ENCODE assay signal across 8 cellular contexts in genomic region chr17:76726231-76726765, GRCh38. TPM values are rescaled to one million over a fixed set of nuclear protein-coding genes. Genes with fewer than 3 reads are reported as not detected.
DNase-seq lines count a peak whose midpoint lies in the region; ATAC-seq and TF ChIP-seq lines count a peak whose summit lies in the region.

JMJD6 (minus strand) TSS chr17:76726606; CDS start chr17:76726475, 131 bp downstream.

- H3K4me3 ChIP-seq in dorsolateral prefrontal cortex (peak within 1 kb of the TSS; percentile 71 to 100 (median 98)), lower leg skin (ENCODE audit: low read depth, poor library complexity, severe bottlenecking) (peak within 1 kb of the TSS; percentile 97)

- peak in 1 of 56 donors; percentile 1 for TF ChIP-seq CTCF in dorsolateral prefrontal cortex (IDR thresholded peaks at IDR 0.05 in 54 of 56, conservative IDR thresholded peaks at IDR 0.05 in 2 of 56; ENCODE audit: low read depth in 1 of 56, partially characterized antibody in 56 of 56)
- TF ChIP-seq CTCF in lower leg skin (IDR thresholded peaks at IDR 0.05), result no peak

- WGBS in lower leg skin, 2 donors, result 0% methylated on average over 22 to 43 of the region's 59 CpGs

- H3K27ac ChIP-seq in dorsolateral prefrontal cortex, result peak within 1 kb of the TSS; percentile 91 to 100 (median 99)

- peak in 1 of 2 donors; percentile 62 for TF ChIP-seq POLR2A in lower leg skin (IDR thresholded peaks at IDR 0.05)

- DNase-seq in C1 segment of cervical spinal cord (lab: John Stamatoyannopoulos, UW) (peak; percentile 70 to 99 (median 95)), NCI-H2227 treated with DMSO at 0.1 percent for 48 hours (lab: John Stamatoyannopoulos, UW) (peak; percentile 96), dorsolateral prefrontal cortex (peak in 9 of 10 donors; percentile 94 to 98 (median 97)), lower leg skin (ENCODE audit: low spot score in 2 of 2) (peak; percentile 97 to 99)
- peak; percentile 89 for DNase-seq in activated CD4-positive, CD25-positive, alpha-beta regulatory T cell treated with anti-CD3 and anti-CD28 coated beads, Interleukin-2, amount 50 U/mL, for 16 hours (ENCODE audit: low read depth, low spot score)
- peak; percentile 96 for DNase-seq in stimulated activated CD4-positive, alpha-beta T cell treated with anti-CD3 and anti-CD28 coated beads, Interleukin-4, amount 100 ng/mL, for 24 hours

- H3K27me3 ChIP-seq in dorsolateral prefrontal cortex, result no peaks in the 10 kb centered on the region

- intact Hi-C loops in dorsolateral prefrontal cortex (cut with DNase I) (loop anchor here (1.0 kb wide), 1 partner anchor 11 kb away; the partner anchor contains the start of gene SRSF2 (in 2 of the 2)), lower leg skin (cut with DNase I; ENCODE audit: low total_unique reads) (no loop called here)

- ATAC-seq in GM19035 (IDR thresholded peaks at IDR 0.05; ENCODE audit: unreplicated experiment) (peak; percentile 78), HG03196 (IDR thresholded peaks at IDR 0.05; ENCODE audit: unreplicated experiment) (peak; percentile 76)

RNA-seq across cellular contexts. Expression of gene JMJD6, which starts in this region (rescaled TPM):
- total RNA-seq in dorsolateral prefrontal cortex (100 to 1,000 TPM in 1 of 120 experiments, 10 to 100 TPM in 119; 22.0 to 110 (median 35.8) TPM), lower leg skin (10 to 100 TPM; 16.1 to 28.8 (median 21.0) TPM)

Comparison
In these comparisons a context has a peak if more than half of its experiments do, and no peak if none do; other contexts are left out.
1. Peak in every context shown above with its lines: DNase-seq, ATAC-seq, H3K4me3 ChIP-seq and H3K27ac ChIP-seq.